ENCODE assay signal across 16 cellular contexts in the genomic region with DNA sequence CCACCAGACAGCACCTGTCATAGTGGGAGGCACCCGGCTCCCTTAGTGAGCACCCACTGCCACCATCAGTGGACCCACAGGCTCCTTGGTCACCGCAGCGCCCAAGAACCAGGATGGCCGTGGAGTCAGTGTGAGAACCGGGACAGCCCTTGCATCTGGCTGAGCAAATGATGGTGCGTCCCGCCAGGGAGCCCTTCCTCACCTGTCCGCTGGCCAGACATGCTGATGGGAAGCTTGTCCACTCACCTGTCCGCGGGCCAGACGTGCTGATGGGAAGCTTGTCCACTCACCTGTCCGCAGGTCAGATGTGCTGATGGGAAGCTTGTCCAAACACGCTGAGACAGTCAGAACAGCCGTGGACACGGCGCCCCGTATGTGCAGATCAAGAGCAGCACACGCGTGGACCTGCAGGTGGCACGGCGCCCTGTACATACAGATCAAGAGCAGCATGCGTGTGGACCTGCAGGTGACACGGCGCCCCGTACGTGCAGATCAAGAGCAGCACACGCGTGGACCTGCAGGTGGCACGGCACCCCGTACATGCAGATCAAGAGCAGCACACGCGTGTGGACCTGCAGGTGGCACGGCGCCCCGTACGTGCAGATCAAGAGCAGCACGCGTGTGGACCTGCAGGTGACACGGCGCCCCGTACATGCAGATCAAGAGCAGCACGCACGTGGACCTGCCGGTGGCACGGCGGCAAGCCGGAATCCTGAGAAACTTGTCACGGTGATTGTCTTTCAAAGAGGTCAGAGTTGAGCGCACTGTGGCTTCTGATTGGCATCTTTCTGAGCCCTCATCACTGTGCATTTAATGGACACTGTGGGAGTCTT. TPM values are rescaled to one million over a fixed set of nuclear protein-coding genes. Genes with fewer than 3 reads are reported as not detected.
DNase-seq lines count a peak whose midpoint lies in the region; ATAC-seq, FAIRE-seq and TF ChIP-seq lines count a peak whose summit lies in the region.
"Had no signal": no experiment of that assay in that cellular context is flagged by ENCODE, and none has a peak within 500 bp of the region (broad histone marks: within the 10 kb centered on the region; RNA-seq: fewer than 3 reads in every experiment).

No MANE protein-coding gene starts in this region.

- H3K9ac ChIP-seq in HUES6 (ENCODE audit: low read length) (no peak overlapping the region), H1 (replicated peaks in 1 of 4; ENCODE audit: extremely low read depth in 1 of 4, low read depth in 3 of 4, low read length in 3 of 4) (no peak overlapping the region)

- H3K4me2 ChIP-seq in H1 (ENCODE audit: insufficient read depth in 1 of 2, low read depth in 2 of 2, low read length in 2 of 2) = no peak overlapping the region

- H3K14ac ChIP-seq in H1 (ENCODE audit: insufficient read length) = no peak overlapping the region

- DNase-seq in H1 (ENCODE audit: low read depth in 1 of 2, low spot score in 2 of 2) (no peak), nephron progenitor cell (no peak), urothelium cell line (ENCODE audit: low spot score) (no peak), esophagus muscularis mucosa (ENCODE audit: extremely low spot score) (no peak), foreskin fibroblast (no peak)
- DNase-seq: CD8-positive, alpha-beta memory T cell; KG1; NCI-H1092 treated with DMSO at 0.1 percent for 48 hours; NCI-H1694; NCI-H345; NCI-H69; Right ventricle myocardium superior had no signal

- H4K8ac ChIP-seq in H1 (ENCODE audit: extremely low read depth, insufficient read depth, low read length) = 0 out of 2 replicates have a peak overlapping the region, but pooled peaks have one; percentile 64

- FAIRE-seq in H1 (lab: Jason Lieb, UNC) = no peak
- FAIRE-seq in urothelium cell line (lab: Jason Lieb, UNC) = peak; percentile 96

- no peak overlapping the region for H4K5ac ChIP-seq in H1 (ENCODE audit: insufficient read length, low read depth, low read length)

- TF ChIP-seq EP300 in H1 (IDR thresholded peaks at IDR 0.05; ENCODE audit: borderline replicate concordance in 1 of 2, low read depth in 2 of 2, low read length in 2 of 2) (no peak), esophagus muscularis mucosa (IDR thresholded peaks at IDR 0.05) (no peak)

- TF ChIP-seq CTCF in H1 (IDR thresholded peaks at IDR 0.05; ENCODE audit: control extremely low read depth in 1 of 3, insufficient read depth in 1 of 3, low read depth in 1 of 3, low read length in 3 of 3) (no peak), nephron progenitor cell (IDR thresholded peaks at IDR 0.05) (no peak), esophagus muscularis mucosa (IDR thresholded peaks at IDR 0.05) (no peak), foreskin fibroblast (IDR thresholded peaks at IDR 0.05; ENCODE audit: low read depth, low read length) (no peak)

- POLR2A ChIA-PET in H1 (lab: Charles Lee; ENCODE audit: partially characterized antibody) = interaction anchor here (1.2 to 2.1 kb wide), 3 partner anchors 18 to 53 kb away, joined by 3 to 7 read pairs (median 3); partner anchors contain the start of gene TFDP1

- H3K9me3 ChIP-seq in HUES6 (ENCODE audit: control insufficient read depth, insufficient read depth, low read depth, low read length) = no peaks in the 10 kb centered on the region
- no peaks in the 10 kb centered on the region for H3K9me3 ChIP-seq in H1 (ENCODE audit: insufficient read depth in 2 of 2, low read depth in 1 of 2, low read length in 1 of 2)
- H3K9me3 ChIP-seq in esophagus muscularis mucosa = no peaks in the 10 kb centered on the region

- H3K36me3 ChIP-seq in HUES6 (ENCODE audit: control insufficient read depth, insufficient read depth, low read length) (peaks cover 43% of the 10 kb centered on the region), H1 (ENCODE audit: control insufficient read depth in 2 of 4, insufficient read depth in 4 of 4, low read length in 3 of 4) (peaks cover 0 to 16% (median 7%) of the 10 kb centered on the region in 4 experiments; a peak in 5 of 8 replicates), esophagus muscularis mucosa (peaks cover 19 to 72% (median 66%) of the 10 kb centered on the region in 4 donors)

- H4K20me1 ChIP-seq in H1 (replicated peaks in 1 of 2; ENCODE audit: control insufficient read depth in 1 of 2, insufficient read depth in 2 of 2, low read length in 2 of 2) = peaks cover 10 to 17% of the 10 kb centered on the region in 2 experiments

- 94% methylated on average over 49 of the region's 49 CpGs; no CpG with 5 or more reads in 1 of the 2 experiments for WGBS in H1 (ENCODE audit: extremely low coverage in 1 of 2, insufficient coverage in 1 of 2, insufficient read length in 1 of 2, insufficient replicate concordance in 2 of 2, low coverage in 1 of 2, low lambda C conversion rate in 2 of 2, missing lambda C conversion rate in 1 of 2), 2 experiments
- WGBS in esophagus muscularis mucosa = 94% methylated on average over 15 of the region's 49 CpGs

- H2BK15ac ChIP-seq in H1 (ENCODE audit: low read length) = no peak overlapping the region

- no peaks in the 10 kb centered on the region; the same call in 1 of the 2 replicates for H3K79me1 ChIP-seq in H1 (ENCODE audit: low read depth, low read length)

- no peak overlapping the region for H3K4ac ChIP-seq in H1 (replicated peaks; ENCODE audit: insufficient read length, low read depth, low read length)

- H3K79me2 ChIP-seq in H1 (ENCODE audit: control insufficient read depth in 1 of 2, insufficient read depth in 2 of 2, low read length in 2 of 2) = no peaks in the 10 kb centered on the region

- no peak overlapping the region for H4K91ac ChIP-seq in H1 (replicated peaks; ENCODE audit: insufficient read length, low read length)

- H2BK120ac ChIP-seq in H1 (replicated peaks; ENCODE audit: low read depth, low read length) = no peak overlapping the region

- H3K27ac ChIP-seq in HUES6 (ENCODE audit: low read depth, low read length) (0 out of 2 replicates have a peak overlapping the region, but pooled peaks have one; percentile 44), H1 (ENCODE audit: low read depth, low read length) (no peak overlapping the region), esophagus muscularis mucosa (replicated peaks in 1 of 4) (no peak overlapping the region)
- H3K27ac ChIP-seq: HL-60 had no signal

- H3K36me3 Mint-ChIP-seq in nephron progenitor cell (ENCODE audit: low read depth) = peaks cover 66% of the 10 kb centered on the region

- no peak overlapping the region for H3K23ac ChIP-seq in H1 (ENCODE audit: insufficient read length)

- peak overlapping the region; percentile 67; the same call in 1 of the 2 replicates for H2AK5ac ChIP-seq in H1 (ENCODE audit: low read depth, low read length)

- H3K4me3 Mint-ChIP-seq in nephron progenitor cell = no peak overlapping the region
- H3K4me3 Mint-ChIP-seq: CD8-positive, alpha-beta memory T cell had no signal

- CTCF ChIA-PET in H1 (lab: Charles Lee; ENCODE audit: partially characterized antibody) = interaction anchor here (1.1 to 2.1 kb wide), 6 partner anchors 12 to 158 kb away, joined by 3 to 15 read pairs (median 4); no protein-coding TSS in a partner anchor

- TF ChIP-seq POLR2A in H1 (IDR thresholded peaks at IDR 0.05; ENCODE audit: control extremely low read depth in 1 of 2, low read depth in 2 of 2, low read length in 2 of 2) (no peak), esophagus muscularis mucosa (IDR thresholded peaks at IDR 0.05; ENCODE audit: low read depth) (no peak)

- peaks cover 47% of the 10 kb centered on the region for H3K4me1 Mint-ChIP-seq in nephron progenitor cell

- no peak for TF ChIP-seq RAD21 in H1 (IDR thresholded peaks at IDR 0.05 in 1 of 2, conservative IDR thresholded peaks at IDR 0.05 in 1 of 2; ENCODE audit: low read depth in 2 of 2, low read length in 2 of 2)

- intact Hi-C loops in esophagus muscularis mucosa (cut with DNase I) = no loop called here

- peak overlapping the region; percentile 78 for H3K27ac Mint-ChIP-seq in nephron progenitor cell

- no peaks in the 10 kb centered on the region for H3K27me3 Mint-ChIP-seq in nephron progenitor cell (ENCODE audit: low read depth, poor library complexity)
- H3K27me3 Mint-ChIP-seq: CD8-positive, alpha-beta memory T cell had no signal

- H3K4me1 ChIP-seq in HUES6 (ENCODE audit: control insufficient read depth, insufficient read depth, low read length) = peaks cover 14% of the 10 kb centered on the region
- H3K4me1 ChIP-seq in H1 (replicated peaks in 1 of 4; ENCODE audit: control insufficient read depth in 3 of 4, insufficient read depth in 4 of 4, low read length in 3 of 4) = peaks cover 0 to 14% (median 9%) of the 10 kb centered on the region in 4 experiments; a peak in 6 of 7 replicates
- peaks cover 7 to 15% (median 12%) of the 10 kb centered on the region in 4 donors for H3K4me1 ChIP-seq in esophagus muscularis mucosa

- peak overlapping the region; percentile 40; the same call in 1 of the 2 replicates for H3K18ac ChIP-seq in H1 (ENCODE audit: extremely low read depth, low read length)

- peak overlapping the region; percentile 52; the same call in 1 of the 2 replicates for H2BK12ac ChIP-seq in H1 (ENCODE audit: low read depth, low read length)

- no peak overlapping the region for H2BK20ac ChIP-seq in H1 (ENCODE audit: low read length)

- H3K27me3 ChIP-seq in HUES6 (ENCODE audit: control insufficient read depth, insufficient read depth, low read length) = no peaks in the 10 kb centered on the region
- H3K27me3 ChIP-seq in H1 (replicated peaks in 1 of 4; ENCODE audit: control insufficient read depth in 3 of 4, extremely low read depth in 1 of 4, insufficient read depth in 3 of 4, low read length in 3 of 4) = no peaks in the 10 kb centered on the region
- H3K27me3 ChIP-seq in esophagus muscularis mucosa = no peaks in the 10 kb centered on the region

- H2AFZ ChIP-seq in H1 (ENCODE audit: low read length) = no peak overlapping the region

- H2BK5ac ChIP-seq in H1 (ENCODE audit: low read depth, low read length) = peak overlapping the region; percentile 88

- ATAC-seq in GM21528 (IDR thresholded peaks at IDR 0.05; ENCODE audit: low FRiP score, unreplicated experiment) = no peak
- ATAC-seq: SK-N-SH treated with all-trans-retinoic acid at 6 μM for 48 hours had no signal

- no peaks in the 10 kb centered on the region for H3K9me3 Mint-ChIP-seq in nephron progenitor cell
- H3K9me3 Mint-ChIP-seq: CD8-positive, alpha-beta memory T cell had no signal

- H3K4me3 ChIP-seq in HUES6 (ENCODE audit: low read depth, low read length) = no peak overlapping the region
- H3K4me3 ChIP-seq in H1 (ENCODE audit: extremely low read depth in 1 of 4, insufficient read depth in 2 of 4, low read depth in 3 of 4, low read length in 4 of 4) = no peak overlapping the region
- no peak overlapping the region for H3K4me3 ChIP-seq in esophagus muscularis mucosa
- no peak overlapping the region for H3K4me3 ChIP-seq in foreskin fibroblast (ENCODE audit: low read depth in 1 of 2, low read length in 2 of 2)

- no peak overlapping the region for H3K56ac ChIP-seq in H1 (replicated peaks; ENCODE audit: insufficient read length, low read depth, low read length)

- H3K23me2 ChIP-seq in H1 (ENCODE audit: low read depth, low read length) = peaks cover 2% of the 10 kb centered on the region

RNA-seq across cellular contexts. Expression of gene DCUN1D2, which starts 40.7 kb away (rescaled TPM):
- 35.2 and 35.3 TPM in 2 replicates for total RNA-seq in H1 (2021; fragmentation: NEBNext Ultra II Directional; extraction: Animal tissue kit (Norgen Biotek cat#: 25700))
- 19.5 and 22.6 TPM in 2 replicates for polyA plus RNA-seq in H1 (2011; rRNA removed)
- polyA plus RNA-seq in H1 (2011; cell fraction: cytosol; rRNA removed) = 24.4 TPM
- polyA plus RNA-seq in H1 (2011; cell fraction: nucleus; rRNA removed) = 30.3 TPM
- polyA plus RNA-seq in H1 (2012, experiment 1 of 2) = 20.2 to 29.9 TPM (median 25.7 TPM) in 4 replicates
- 7.8 TPM for polyA plus RNA-seq in H1 (2012, experiment 2 of 2)
- 20.0 TPM for polyA plus RNA-seq in H1 (2013, experiment 1 of 2)
- 19.6 TPM for polyA plus RNA-seq in H1 (2013, experiment 2 of 2)
- 28.8 and 30.9 TPM in 2 replicates for polyA minus RNA-seq in H1 (2011; rRNA and poly(A)+ RNA removed)
- polyA minus RNA-seq in H1 (2011; cell fraction: cytosol; rRNA and poly(A)+ RNA removed) = 8.8 TPM
- 25.0 TPM for polyA minus RNA-seq in H1 (2011; cell fraction: nucleus; rRNA and poly(A)+ RNA removed)
- 10 to 100 TPM; 13.6 to 32.5 (median 24.5) TPM for total RNA-seq in esophagus muscularis mucosa

RNA-seq across cellular contexts. Expression of gene TFDP1, which starts 53.3 kb away (rescaled TPM):
- 81.9 and 84.8 TPM in 2 replicates for total RNA-seq in H1 (2021; fragmentation: NEBNext Ultra II Directional; extraction: Animal tissue kit (Norgen Biotek cat#: 25700))
- 35.5 and 43.6 TPM in 2 replicates for polyA plus RNA-seq in H1 (2011; rRNA removed)
- polyA plus RNA-seq in H1 (2011; cell fraction: cytosol; rRNA removed) = 51.7 TPM
- polyA plus RNA-seq in H1 (2011; cell fraction: nucleus; rRNA removed) = 54.2 TPM
- polyA plus RNA-seq in H1 (2012, experiment 1 of 2) = 68.2 to 75.6 TPM (median 71.3 TPM) in 4 replicates
- polyA plus RNA-seq in H1 (2012, experiment 2 of 2) = 27.7 TPM
- polyA plus RNA-seq in H1 (2013, experiment 1 of 2) = 54.0 TPM
- polyA plus RNA-seq in H1 (2013, experiment 2 of 2) = 54.0 TPM
- polyA minus RNA-seq in H1 (2011; rRNA and poly(A)+ RNA removed) = 51.8 and 52.5 TPM in 2 replicates
- polyA minus RNA-seq in H1 (2011; cell fraction: cytosol; rRNA and poly(A)+ RNA removed) = 33.2 TPM
- 26.5 TPM for polyA minus RNA-seq in H1 (2011; cell fraction: nucleus; rRNA and poly(A)+ RNA removed)
- 10 to 100 TPM; 30.7 to 42.2 (median 32.1) TPM for total RNA-seq in esophagus muscularis mucosa
